Comparison of ENCODE assay signal across 8 cellular contexts in the genomic region with DNA sequence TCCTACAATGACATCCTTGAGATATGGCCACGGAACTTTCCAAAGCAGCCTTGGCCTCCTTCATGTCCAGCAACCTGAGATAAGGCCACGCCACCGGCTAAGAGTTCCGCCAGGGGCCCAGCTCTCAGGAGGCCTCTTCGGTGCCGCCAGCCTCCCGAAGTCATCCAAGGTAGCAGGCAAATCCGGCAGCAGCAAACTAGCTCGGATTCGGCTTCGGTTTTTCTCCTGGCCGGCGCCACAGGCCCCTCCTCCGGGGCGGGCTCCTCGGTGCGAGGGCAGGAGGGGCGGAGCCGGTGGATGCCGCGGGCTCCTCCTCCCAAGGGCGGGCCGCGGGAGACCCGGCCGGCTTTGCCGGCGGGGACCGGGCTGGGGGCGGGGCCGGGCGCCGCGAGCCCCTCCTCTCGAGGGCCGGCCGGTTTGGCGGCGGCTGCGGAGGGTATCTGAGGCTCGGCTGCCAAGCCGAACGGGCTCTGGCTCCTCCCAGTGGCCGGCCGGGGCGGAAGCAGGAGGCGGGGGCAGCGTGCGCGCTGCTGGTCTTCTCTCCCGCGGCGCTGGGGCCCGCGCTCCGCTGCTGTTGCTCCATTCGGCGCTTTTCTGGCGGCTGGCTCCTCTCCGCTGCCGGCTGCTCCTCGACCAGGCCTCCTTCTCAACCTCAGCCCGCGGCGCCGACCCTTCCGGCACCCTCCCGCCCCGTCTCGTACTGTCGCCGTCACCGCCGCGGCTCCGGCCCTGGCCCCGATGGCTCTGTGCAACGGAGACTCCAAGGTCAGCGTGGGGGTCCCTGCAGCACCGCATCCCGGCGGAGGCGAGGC. TPM values are rescaled to one million over a fixed set of nuclear protein-coding genes. Genes with fewer than 3 reads are reported as not detected.
DNase-seq lines count a peak whose midpoint lies in the region; ATAC-seq and TF ChIP-seq lines count a peak whose summit lies in the region.

GMPS (plus strand) TSS at position 518 of the 812 bp plus-strand sequence; CDS start at position 739, 221 bp downstream.

- DNase-seq in CD14-positive monocyte (ENCODE audit: low spot score): peak; percentile 90
- DNase-seq in NCI-H748 treated with DMSO at 0.1 percent for 48 hours (lab: John Stamatoyannopoulos, UW): peak; percentile 66
- peak; percentile 90 to 93 for DNase-seq in activated CD4-positive, alpha-beta T cell treated with anti-CD3 and anti-CD28 coated beads, Interleukin-2, amount 50 U/mL, for 4 hours
- peak; percentile 95 for DNase-seq in dermis blood vessel endothelial cell
- DNase-seq in stimulated activated CD4-positive, alpha-beta T cell treated with anti-CD3 and anti-CD28 coated beads, Interleukin-4, amount 100 ng/mL, for 24 hours: peak; percentile 94

- H3K4me3 Mint-ChIP-seq in CD14-positive monocyte: peak within 1 kb of the TSS; percentile 90 to 97

- H3K4me1 Mint-ChIP-seq in CD14-positive monocyte: peaks cover 23% of the 10 kb centered on the region

- H3K4me1 ChIP-seq in liver (ENCODE audit: control insufficient read depth in 4 of 4, insufficient read depth in 4 of 4, low read length in 3 of 4): peaks cover 3 to 20% (median 17%) of the 10 kb centered on the region in 4 donors

- H3K36me3 ChIP-seq in liver (ENCODE audit: control insufficient read depth in 4 of 4, insufficient read depth in 3 of 4, low read depth in 1 of 4, low read length in 3 of 4): no peaks in the 10 kb centered on the region

- peaks cover 0 to 5% (median 2%) of the 10 kb centered on the region in 3 donors for H3K27me3 Mint-ChIP-seq in CD14-positive monocyte (ENCODE audit: low read depth in 3 of 3)

- H3K9me3 ChIP-seq in liver (ENCODE audit: control insufficient read depth in 4 of 4, low read length in 3 of 4): no peaks in the 10 kb centered on the region

- TF ChIP-seq CTCF in CD14-positive monocyte (IDR thresholded peaks at IDR 0.05) (peak; percentile 62), liver (IDR thresholded peaks at IDR 0.05; ENCODE audit: low read depth, low read length, missing input control) (peak; percentile 40)

- WGBS in liver: under 1% methylated on average over 83 of the region's 83 CpGs

- peak within 1 kb of the TSS; percentile 63 to 92 for H3K9ac ChIP-seq in liver (ENCODE audit: low read depth in 1 of 2, low read length in 2 of 2)

- TF ChIP-seq RAD21 in liver (IDR thresholded peaks at IDR 0.05): peak; percentile 37 to 51

- H3K4me3 ChIP-seq in liver (ENCODE audit: low read depth in 1 of 3, low read length in 3 of 3): peak within 1 kb of the TSS; percentile 83 to 100 (median 92)

- H3K27me3 ChIP-seq in liver (ENCODE audit: control insufficient read depth in 4 of 4, insufficient read depth in 4 of 4, low read length in 3 of 4): no peaks in the 10 kb centered on the region

- H3K27ac ChIP-seq in liver (ENCODE audit: low read depth in 1 of 2, low read length in 2 of 2): peak within 1 kb of the TSS; percentile 93 to 97

- no peaks in the 10 kb centered on the region for H3K36me3 Mint-ChIP-seq in CD14-positive monocyte

- H3K27ac Mint-ChIP-seq in CD14-positive monocyte: peak within 1 kb of the TSS; percentile 85 to 96 (median 95)

- ATAC-seq in GM19395 (IDR thresholded peaks at IDR 0.05; ENCODE audit: unreplicated experiment) (peak; percentile 88), HG03565 (IDR thresholded peaks at IDR 0.05; ENCODE audit: unreplicated experiment) (peak; percentile 92)

- intact Hi-C loops in CD14-positive monocyte (cut with micrococcal nuclease): loop anchor here (2.0 to 10.0 kb wide), 3 partner anchors 16 to 66 kb away; partner anchors contain the start of genes C3orf33 (in 2 of the 2) and SLC33A1 (in 1 of the 2)

- H3K9me3 Mint-ChIP-seq in CD14-positive monocyte: peaks cover 0 to 3% (median 0%) of the 10 kb centered on the region in 7 donors

TF ChIP-seq in liver, 16 proteins besides CTCF, POLR2A, EP300 and RAD21:
- peak; percentile 52 for TF ChIP-seq YY1 (IDR thresholded peaks at IDR 0.05)
- no peak for TF ChIP-seq FOXA2 (IDR thresholded peaks at IDR 0.05)
- peak; percentile 26 for TF ChIP-seq MAX (IDR thresholded peaks at IDR 0.05)
- TF ChIP-seq SP1 (IDR thresholded peaks at IDR 0.05): peak; percentile 69
- TF ChIP-seq FOXA1 (IDR thresholded peaks at IDR 0.05): no peak
- peak; percentile 36 for TF ChIP-seq TAF1 (conservative IDR thresholded peaks at IDR 0.05)
- peak; percentile 71 for TF ChIP-seq REST (IDR thresholded peaks at IDR 0.05)
TF ChIP-seq in liver: peak in this region for 5.

RNA-seq across cellular contexts. Expression of gene GMPS, which starts in this region (rescaled TPM):
- polyA plus RNA-seq in CD14-positive monocyte: 10 to 100 TPM; 27.4 to 43.4 TPM
- 34.0 and 65.1 TPM in 2 replicates for total RNA-seq in dermis blood vessel endothelial cell
- total RNA-seq in liver: 10 to 100 TPM; 15.8 to 16.1 TPM
- 10 to 100 TPM; 10.8 to 13.7 TPM for polyA plus RNA-seq in liver

Comparison
In these comparisons a context has a peak if more than half of its experiments do, and no peak if none do; other contexts are left out.
1. Peak in every context shown above with its lines: DNase-seq, ATAC-seq, H3K4me3 ChIP-seq and H3K27ac ChIP-seq.